ENCODE assay signal across 1 cellular context in genomic region chrX:46758956-46759644, GRCh38.
TF ChIP-seq lines count a peak whose summit lies in the region.

TSS of gene SLC9A7 (minus strand) at chrX:46759118. CDS start at chrX:46759029, 89 bp downstream.

TF ChIP-seq in HEK293, 187 proteins besides CTCF, POLR2A, EP300 and RAD21 (continued from another document and continues in another):
- TF ChIP-seq ZNF280D (tag by site-specific recombination; IDR thresholded peaks at IDR 0.05) (no peak), ZNF239 (tag by site-specific recombination; IDR thresholded peaks at IDR 0.05) (no peak), ZNF302 (tag by site-specific recombination; IDR thresholded peaks at IDR 0.05; ENCODE audit: low read depth) (no peak), ZFHX2 (tag by site-specific recombination; conservative IDR thresholded peaks at IDR 0.05) (peak; percentile 35; the same call in 1 of the 2 replicates), SP3 (tag by site-specific recombination; IDR thresholded peaks at IDR 0.05) (0 out of 2 replicates have a peak, but pooled peaks have one; percentile 22), GLIS2 (tag by site-specific recombination; IDR thresholded peaks at IDR 0.05) (no peak), ZBTB17 (tag by site-specific recombination; IDR thresholded peaks at IDR 0.05) (peak; percentile 49), KLF1 (tag by site-specific recombination; IDR thresholded peaks at IDR 0.05) (0 out of 2 replicates have a peak, but pooled peaks have one; percentile 6), ZNF785 (tag by site-specific recombination; IDR thresholded peaks at IDR 0.05) (no peak), KLF17 (tag by site-specific recombination; IDR thresholded peaks at IDR 0.05) (0 out of 2 replicates have a peak, but pooled peaks have one; percentile 41), PBX3 (CRISPR knock-in tag; IDR thresholded peaks at IDR 0.05) (peak; percentile 80), SALL2 (tag by site-specific recombination; IDR thresholded peaks at IDR 0.05; ENCODE audit: borderline replicate concordance) (no peak), HIC1 (tag by site-specific recombination; IDR thresholded peaks at IDR 0.05) (no peak), ZFP69B (tag by site-specific recombination; IDR thresholded peaks at IDR 0.05) (peak; percentile 48; the same call in 1 of the 2 replicates), ZNF670 (tag by site-specific recombination; IDR thresholded peaks at IDR 0.05; ENCODE audit: low read depth) (no peak), ZNF391 (tag by site-specific recombination; IDR thresholded peaks at IDR 0.05; ENCODE audit: borderline replicate concordance, low read depth) (peak; percentile 27; the same call in 1 of the 2 replicates), ZNF580 (tag by site-specific recombination; IDR thresholded peaks at IDR 0.05) (no peak), ZNF596 (tag by site-specific recombination; IDR thresholded peaks at IDR 0.05) (0 out of 2 replicates have a peak, but pooled peaks have one; percentile 1), ZNF174 (tag by site-specific recombination; IDR thresholded peaks at IDR 0.05) (no peak), ZNF394 (tag by site-specific recombination; IDR thresholded peaks at IDR 0.05; ENCODE audit: borderline replicate concordance) (peak; percentile 27; the same call in 1 of the 2 replicates), ZNF837 (tag by site-specific recombination; IDR thresholded peaks at IDR 0.05) (no peak), HOXC10 (CRISPR knock-in tag; IDR thresholded peaks at IDR 0.05) (0 out of 2 replicates have a peak, but pooled peaks have one; percentile 32), ZNF514 (tag by site-specific recombination; IDR thresholded peaks at IDR 0.05) (no peak), ZNF146 (tag by site-specific recombination; IDR thresholded peaks at IDR 0.05) (no peak), ZNF560 (tag by site-specific recombination; IDR thresholded peaks at IDR 0.05; ENCODE audit: borderline replicate concordance) (no peak), ZNF555 (tag by site-specific recombination; conservative IDR thresholded peaks at IDR 0.05) (no peak), ZNF10 (tag by site-specific recombination; IDR thresholded peaks at IDR 0.05) (no peak), ZBTB20 (tag by site-specific recombination; IDR thresholded peaks at IDR 0.05) (peak; percentile 86; the same call in 1 of the 2 replicates), KLF7 (tag by site-specific recombination; IDR thresholded peaks at IDR 0.05; ENCODE audit: borderline replicate concordance) (no peak), ZNF114 (tag by site-specific recombination; IDR thresholded peaks at IDR 0.05) (no peak), SCRT1 (tag by site-specific recombination; IDR thresholded peaks at IDR 0.05; ENCODE audit: borderline replicate concordance) (no peak), ZNF571 (tag by site-specific recombination; IDR thresholded peaks at IDR 0.05) (no peak), ZNF791 (tag by site-specific recombination; IDR thresholded peaks at IDR 0.05) (no peak), ZNF549 (tag by site-specific recombination; IDR thresholded peaks at IDR 0.05) (no peak), ZNF133 (tag by site-specific recombination; IDR thresholded peaks at IDR 0.05) (no peak), IKZF3 (tag by site-specific recombination; IDR thresholded peaks at IDR 0.05) (no peak), KLF10 (tag by site-specific recombination; IDR thresholded peaks at IDR 0.05) (no peak), ZNF169 (tag by site-specific recombination; IDR thresholded peaks at IDR 0.05) (no peak), ZNF747 (tag by site-specific recombination; IDR thresholded peaks at IDR 0.05) (no peak), ZBTB26 (tag by site-specific recombination; optimal IDR thresholded peaks at IDR 0.05) (peak; percentile 27), OSR2 (tag by site-specific recombination; IDR thresholded peaks at IDR 0.05) (no peak), ZNF660 (tag by site-specific recombination; IDR thresholded peaks at IDR 0.05) (0 out of 2 replicates have a peak, but pooled peaks have one; percentile 40)
- TF ChIP-seq, protein P1, sequence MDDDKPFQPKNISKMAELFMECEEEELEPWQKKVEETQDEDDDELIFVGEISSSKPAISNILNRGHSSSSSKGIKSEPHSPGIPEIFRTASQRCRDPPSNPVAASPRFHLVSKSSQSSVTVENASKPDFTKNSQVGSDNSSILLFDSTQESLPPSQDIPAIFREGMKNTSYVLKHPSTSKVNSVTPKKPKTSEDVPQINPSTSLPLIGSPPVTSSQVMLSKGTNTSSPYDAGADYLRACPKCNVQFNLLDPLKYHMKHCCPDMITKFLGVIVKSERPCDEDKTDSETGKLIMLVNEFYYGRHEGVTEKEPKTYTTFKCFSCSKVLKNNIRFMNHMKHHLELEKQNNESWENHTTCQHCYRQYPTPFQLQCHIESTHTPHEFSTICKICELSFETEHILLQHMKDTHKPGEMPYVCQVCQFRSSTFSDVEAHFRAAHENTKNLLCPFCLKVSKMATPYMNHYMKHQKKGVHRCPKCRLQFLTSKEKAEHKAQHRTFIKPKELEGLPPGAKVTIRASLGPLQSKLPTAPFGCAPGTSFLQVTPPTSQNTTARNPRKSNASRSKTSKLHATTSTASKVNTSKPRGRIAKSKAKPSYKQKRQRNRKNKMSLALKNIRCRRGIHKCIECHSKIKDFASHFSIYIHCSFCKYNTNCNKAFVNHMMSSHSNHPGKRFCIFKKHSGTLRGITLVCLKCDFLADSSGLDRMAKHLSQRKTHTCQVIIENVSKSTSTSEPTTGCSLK (tag by site-specific recombination; IDR thresholded peaks at IDR 0.05) = no peak
- TF ChIP-seq, protein P2, sequence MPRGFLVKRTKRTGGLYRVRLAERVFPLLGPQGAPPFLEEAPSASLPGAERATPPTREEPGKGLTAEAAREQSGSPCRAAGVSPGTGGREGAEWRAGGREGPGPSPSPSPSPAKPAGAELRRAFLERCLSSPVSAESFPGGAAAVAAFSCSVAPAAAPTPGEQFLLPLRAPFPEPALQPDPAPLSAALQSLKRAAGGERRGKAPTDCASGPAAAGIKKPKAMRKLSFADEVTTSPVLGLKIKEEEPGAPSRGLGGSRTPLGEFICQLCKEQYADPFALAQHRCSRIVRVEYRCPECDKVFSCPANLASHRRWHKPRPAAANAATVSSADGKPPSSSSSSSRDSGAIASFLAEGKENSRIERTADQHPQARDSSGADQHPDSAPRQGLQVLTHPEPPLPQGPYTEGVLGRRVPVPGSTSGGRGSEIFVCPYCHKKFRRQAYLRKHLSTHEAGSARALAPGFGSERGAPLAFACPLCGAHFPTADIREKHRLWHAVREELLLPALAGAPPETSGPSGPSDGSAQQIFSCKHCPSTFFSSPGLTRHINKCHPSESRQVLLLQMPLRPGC (tag by site-specific recombination; IDR thresholded peaks at IDR 0.05) = 0 out of 2 replicates have a peak, but pooled peaks have one; percentile 15
- TF ChIP-seq, protein P3, sequence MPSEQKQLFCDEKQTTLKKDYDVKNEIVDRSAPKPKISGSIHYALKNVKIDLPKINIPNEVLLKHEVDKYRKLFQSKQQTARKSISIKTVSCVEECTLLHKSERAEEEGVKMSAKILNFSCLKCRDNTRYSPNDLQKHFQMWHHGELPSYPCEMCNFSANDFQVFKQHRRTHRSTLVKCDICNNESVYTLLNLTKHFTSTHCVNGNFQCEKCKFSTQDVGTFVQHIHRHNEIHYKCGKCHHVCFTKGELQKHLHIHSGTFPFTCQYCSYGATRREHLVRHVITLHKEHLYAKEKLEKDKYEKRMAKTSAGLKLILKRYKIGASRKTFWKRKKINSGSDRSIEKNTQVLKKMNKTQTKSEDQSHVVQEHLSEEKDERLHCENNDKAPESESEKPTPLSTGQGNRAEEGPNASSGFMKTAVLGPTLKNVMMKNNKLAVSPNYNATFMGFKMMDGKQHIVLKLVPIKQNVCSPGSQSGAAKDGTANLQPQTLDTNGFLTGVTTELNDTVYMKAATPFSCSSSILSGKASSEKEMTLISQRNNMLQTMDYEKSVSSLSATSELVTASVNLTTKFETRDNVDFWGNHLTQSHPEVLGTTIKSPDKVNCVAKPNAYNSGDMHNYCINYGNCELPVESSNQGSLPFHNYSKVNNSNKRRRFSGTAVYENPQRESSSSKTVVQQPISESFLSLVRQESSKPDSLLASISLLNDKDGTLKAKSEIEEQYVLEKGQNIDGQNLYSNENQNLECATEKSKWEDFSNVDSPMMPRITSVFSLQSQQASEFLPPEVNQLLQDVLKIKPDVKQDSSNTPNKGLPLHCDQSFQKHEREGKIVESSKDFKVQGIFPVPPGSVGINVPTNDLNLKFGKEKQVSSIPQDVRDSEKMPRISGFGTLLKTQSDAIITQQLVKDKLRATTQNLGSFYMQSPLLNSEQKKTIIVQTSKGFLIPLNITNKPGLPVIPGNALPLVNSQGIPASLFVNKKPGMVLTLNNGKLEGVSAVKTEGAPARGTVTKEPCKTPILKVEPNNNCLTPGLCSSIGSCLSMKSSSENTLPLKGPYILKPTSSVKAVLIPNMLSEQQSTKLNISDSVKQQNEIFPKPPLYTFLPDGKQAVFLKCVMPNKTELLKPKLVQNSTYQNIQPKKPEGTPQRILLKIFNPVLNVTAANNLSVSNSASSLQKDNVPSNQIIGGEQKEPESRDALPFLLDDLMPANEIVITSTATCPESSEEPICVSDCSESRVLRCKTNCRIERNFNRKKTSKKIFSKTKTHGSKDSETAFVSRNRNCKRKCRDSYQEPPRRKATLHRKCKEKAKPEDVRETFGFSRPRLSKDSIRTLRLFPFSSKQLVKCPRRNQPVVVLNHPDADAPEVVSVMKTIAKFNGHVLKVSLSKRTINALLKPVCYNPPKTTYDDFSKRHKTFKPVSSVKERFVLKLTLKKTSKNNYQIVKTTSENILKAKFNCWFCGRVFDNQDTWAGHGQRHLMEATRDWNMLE (tag by site-specific recombination; conservative IDR thresholded peaks at IDR 0.05; ENCODE audit: low read depth) = no peak
